20 cellular contexts compared by ENCODE assay signal in genomic region chr18:79677221-79677620, GRCh38. TPM values are rescaled to one million over a fixed set of nuclear protein-coding genes. Genes with fewer than 3 reads are reported as not detected.
DNase-seq lines count a peak whose midpoint lies in the region; ATAC-seq and TF ChIP-seq lines count a peak whose summit lies in the region.
"Had no signal": no experiment of that assay in that cellular context is flagged by ENCODE, and none has a peak within 500 bp of the region (broad histone marks: within the 10 kb centered on the region; RNA-seq: fewer than 3 reads in every experiment).

No MANE protein-coding gene starts in this region.

- no peak for TF ChIP-seq EP300 in SK-N-SH (IDR thresholded peaks at IDR 0.05; ENCODE audit: borderline replicate concordance in 1 of 2, low read depth in 1 of 2, low read length in 1 of 2)

- peaks cover 36% of the 10 kb centered on the region for H3K79me2 ChIP-seq in SK-N-SH (ENCODE audit: insufficient read depth)
- H3K79me2 ChIP-seq in GM23248 (ENCODE audit: insufficient read depth), result peaks cover 43% of the 10 kb centered on the region

- H3K4me3 Mint-ChIP-seq in activated T-helper 2 cell treated with anti-CD3 and anti-CD28 coated beads, Interferon-gamma antibody, Interleukin-2, Interleukin-4, amounts not matched to agents 10 μg/mL and 5 μg/mL and 100 μg/mL, durations not matched to agents 14 hours and 24 hours and 36 hours (ENCODE audit: low read depth), result peak overlapping the region; percentile 92
- H3K4me3 Mint-ChIP-seq in nephron progenitor cell, result peak overlapping the region; percentile 42

- no peaks in the 10 kb centered on the region for H3K27me3 Mint-ChIP-seq in activated T-helper 2 cell treated with anti-CD3 and anti-CD28 coated beads, Interferon-gamma antibody, Interleukin-2, Interleukin-4, amounts not matched to agents 10 μg/mL and 5 μg/mL and 100 μg/mL, durations not matched to agents 14 hours and 24 hours and 36 hours (ENCODE audit: low read depth)
- H3K27me3 Mint-ChIP-seq in nephron progenitor cell (ENCODE audit: low read depth, poor library complexity), result no peaks in the 10 kb centered on the region

- H3K36me3 Mint-ChIP-seq in activated T-helper 2 cell treated with anti-CD3 and anti-CD28 coated beads, Interferon-gamma antibody, Interleukin-2, Interleukin-4, amounts not matched to agents 10 μg/mL and 5 μg/mL and 100 μg/mL, durations not matched to agents 14 hours and 24 hours and 36 hours (ENCODE audit: low read depth), result peaks cover 42% of the 10 kb centered on the region
- H3K36me3 Mint-ChIP-seq in nephron progenitor cell (ENCODE audit: low read depth), result peaks cover 27% of the 10 kb centered on the region

- H3K27me3 ChIP-seq in SK-N-SH (ENCODE audit: insufficient read depth) (no peaks in the 10 kb centered on the region), GM23248 (replicated peaks; ENCODE audit: insufficient read depth) (no peaks in the 10 kb centered on the region), left lung (no peaks in the 10 kb centered on the region)
- H3K27me3 ChIP-seq: foreskin keratinocyte had no signal

- H3K4me2 ChIP-seq in SK-N-SH, result 0 out of 2 replicates have a peak overlapping the region, but pooled peaks have one; percentile 76
- H3K4me2 ChIP-seq in GM23248 (ENCODE audit: unreplicated experiment), result peak overlapping the region; percentile 7

- intact Hi-C loops in activated T-helper 2 cell treated with anti-CD3 and anti-CD28 coated beads, Interferon-gamma antibody, Interleukin-2, Interleukin-4, amounts not matched to agents 10 μg/mL and 5 μg/mL and 100 μg/mL, durations not matched to agents 14 hours and 24 hours and 36 hours (cut with micrococcal nuclease), result no loop called here
- intact Hi-C loops in left lung (cut with DNase I), result no loop called here

- in situ Hi-C loops in GM23248 (cut with MboI), result no loop called here

- H3K9me3 ChIP-seq in SK-N-SH (no peaks in the 10 kb centered on the region), GM23248 (ENCODE audit: low read depth) (no peaks in the 10 kb centered on the region), left lung (no peaks in the 10 kb centered on the region)
- H3K9me3 ChIP-seq: left ventricle myocardium inferior had no signal

- H3K4me1 ChIP-seq in SK-N-SH (ENCODE audit: control insufficient read depth in 1 of 2, insufficient read depth in 2 of 2, low read depth in 1 of 2, low read length in 1 of 2), result peaks cover 5 to 42% of the 10 kb centered on the region in 2 experiments; a peak in 3 of 4 replicates
- peaks cover 5% of the 10 kb centered on the region for H3K4me1 ChIP-seq in GM23248 (ENCODE audit: insufficient read depth)
- H3K4me1 ChIP-seq in left lung, result peaks cover 18 to 39% of the 10 kb centered on the region in 2 donors
- H3K4me1 ChIP-seq: foreskin keratinocyte had no signal

- peaks cover 39% of the 10 kb centered on the region for H3K4me1 Mint-ChIP-seq in activated T-helper 2 cell treated with anti-CD3 and anti-CD28 coated beads, Interferon-gamma antibody, Interleukin-2, Interleukin-4, amounts not matched to agents 10 μg/mL and 5 μg/mL and 100 μg/mL, durations not matched to agents 14 hours and 24 hours and 36 hours (ENCODE audit: low read depth)
- peaks cover 38% of the 10 kb centered on the region for H3K4me1 Mint-ChIP-seq in nephron progenitor cell

- H3K9me2 ChIP-seq in SK-N-SH (no peaks in the 10 kb centered on the region), GM23248 (ENCODE audit: insufficient read depth) (no peaks in the 10 kb centered on the region)

- H3K36me3 ChIP-seq in SK-N-SH (replicated peaks in 1 of 2; ENCODE audit: control insufficient read depth in 1 of 2, insufficient read depth in 2 of 2, low read length in 1 of 2), result peaks cover 5 to 10% of the 10 kb centered on the region in 2 experiments
- no peaks in the 10 kb centered on the region for H3K36me3 ChIP-seq in GM23248 (ENCODE audit: low read depth)
- H3K36me3 ChIP-seq in left lung, result no peaks in the 10 kb centered on the region

- no peaks in the 10 kb centered on the region for H3K9me3 Mint-ChIP-seq in activated T-helper 2 cell treated with anti-CD3 and anti-CD28 coated beads, Interferon-gamma antibody, Interleukin-2, Interleukin-4, amounts not matched to agents 10 μg/mL and 5 μg/mL and 100 μg/mL, durations not matched to agents 14 hours and 24 hours and 36 hours
- H3K9me3 Mint-ChIP-seq in nephron progenitor cell, result no peaks in the 10 kb centered on the region
- H3K9me3 Mint-ChIP-seq: activated CD4-positive, alpha-beta T cell treated with anti-CD3 and anti-CD28 coated beads, Interleukin-2, amount 10 ng/mL, durations not matched to agents 24 days and 14 days; activated T-cell treated with anti-CD3 and anti-CD28 coated beads, Interleukin-2, amount 50 U/mL, for 4 hours had no signal

- H3K9ac ChIP-seq in SK-N-SH (no peak overlapping the region), GM23248 (peak overlapping the region; percentile 96; the same call in 1 of the 2 replicates)

- CTCF ChIA-PET in SK-N-SH (lab: Yijun Ruan, JAX) (no interaction called here), RWPE1 (lab: Yijun Ruan, JAX) (no interaction called here)

- ATAC-seq in SK-N-SH treated with all-trans-retinoic acid at 6 μM for 48 hours (no peak), GM21528 (IDR thresholded peaks at IDR 0.05; ENCODE audit: low FRiP score, unreplicated experiment) (no peak), left lung (no peak)
- ATAC-seq: activated T-cell treated with anti-CD3 and anti-CD28 coated beads, Interleukin-2, amount 50 U/mL, for 4 hours; foreskin keratinocyte had no signal

- H3F3A ChIP-seq in SK-N-SH (replicated peaks; ENCODE audit: insufficient read depth), result no peaks in the 10 kb centered on the region
- no peaks in the 10 kb centered on the region for H3F3A ChIP-seq in GM23248 (ENCODE audit: insufficient read depth)

- no peak for DNase-seq in SK-N-SH
- peak; percentile 6 for DNase-seq in GM23248
- DNase-seq in activated T-helper 2 cell treated with anti-CD3 and anti-CD28 coated beads, Interferon-gamma antibody, Interleukin-2, Interleukin-4, amounts not matched to agents 10 μg/mL and 5 μg/mL and 100 μg/mL, durations not matched to agents 14 hours and 24 hours and 36 hours (ENCODE audit: low spot score), result no peak
- no peak for DNase-seq in nephron progenitor cell
- no peak for DNase-seq in left lung
- DNase-seq in RWPE1 (ENCODE audit: low spot score), result no peak
- DNase-seq: 8988T; activated CD4-positive, alpha-beta T cell treated with anti-CD3 and anti-CD28 coated beads, Interleukin-2, amount 10 ng/mL, durations not matched to agents 24 days and 14 days; activated T-cell treated with anti-CD3 and anti-CD28 coated beads, Interleukin-2, amount 50 U/mL, for 4 hours; amygdala; C1 segment of cervical spinal cord; foreskin keratinocyte; Kasumi-1; left ventricle myocardium inferior; NCI-H446 treated with DMSO at 0.1 percent for 48 hours; SHP77 treated with DMSO at 0.1 percent for 48 hours; stimulated activated naive CD4-positive, alpha-beta T cell treated with Interleukin-2 at 50 U/mL for 16 hours; T-helper 9 cell had no signal

- H3K27ac Mint-ChIP-seq in activated T-helper 2 cell treated with anti-CD3 and anti-CD28 coated beads, Interferon-gamma antibody, Interleukin-2, Interleukin-4, amounts not matched to agents 10 μg/mL and 5 μg/mL and 100 μg/mL, durations not matched to agents 14 hours and 24 hours and 36 hours, result no peak overlapping the region
- no peak overlapping the region for H3K27ac Mint-ChIP-seq in nephron progenitor cell
- H3K27ac Mint-ChIP-seq: activated CD4-positive, alpha-beta T cell treated with anti-CD3 and anti-CD28 coated beads, Interleukin-2, amount 10 ng/mL, durations not matched to agents 24 days and 14 days had no signal

- no peak overlapping the region for H2AFZ ChIP-seq in SK-N-SH (ENCODE audit: low read depth)
- H2AFZ ChIP-seq in GM23248, result no peak overlapping the region

- H3K27ac ChIP-seq in SK-N-SH (ENCODE audit: low read depth in 2 of 2, low read length in 1 of 2) (no peak overlapping the region), GM23248 (no peak overlapping the region), left lung (no peak overlapping the region), RWPE1 (no peak overlapping the region)
- H3K27ac ChIP-seq: foreskin keratinocyte had no signal

- H4K20me1 ChIP-seq in SK-N-SH (ENCODE audit: insufficient read depth) (peaks cover 20% of the 10 kb centered on the region), GM23248 (ENCODE audit: insufficient read depth) (no peaks in the 10 kb centered on the region)

- POLR2A ChIA-PET in SK-N-SH (lab: Yijun Ruan, JAX) (no interaction called here), RWPE1 (lab: Yijun Ruan, JAX; ENCODE audit: low non-redundant PET) (no interaction called here)

- TF ChIP-seq CTCF in SK-N-SH (IDR thresholded peaks at IDR 0.05), result no peak
- no peak for TF ChIP-seq CTCF in nephron progenitor cell (IDR thresholded peaks at IDR 0.05)
- TF ChIP-seq CTCF in left lung (IDR thresholded peaks at IDR 0.05), result no peak
- no peak for TF ChIP-seq CTCF in RWPE1 (conservative IDR thresholded peaks at IDR 0.05; ENCODE audit: low read depth)

- WGBS in SK-N-SH (ENCODE audit: low lambda C conversion rate), result 88% methylated on average over 6 of the region's 6 CpGs
- WGBS in GM23248 (ENCODE audit: low coverage in 1 of 2, low lambda C conversion rate in 2 of 2, missing lambda C conversion rate in 2 of 2), 2 experiments, result 84% methylated on average over 6 of the region's 6 CpGs

- TF ChIP-seq RAD21 in SK-N-SH (IDR thresholded peaks at IDR 0.05; ENCODE audit: low read length), result no peak

- no peak overlapping the region for H3K4me3 ChIP-seq in SK-N-SH (ENCODE audit: low read depth in 2 of 2, low read length in 1 of 2)
- H3K4me3 ChIP-seq in GM23248, result no peak overlapping the region
- no peak overlapping the region for H3K4me3 ChIP-seq in left lung

TF ChIP-seq in SK-N-SH treated with all-trans-retinoic acid at 6 μM for 48 hours, 23 proteins besides CTCF, POLR2A, EP300 and RAD21 (continues in another document):
- TF ChIP-seq ZNF8 (CRISPR knock-in tag; IDR thresholded peaks at IDR 0.05) (no peak), ZNF565 (CRISPR knock-in tag; conservative IDR thresholded peaks at IDR 0.05; ENCODE audit: low read depth) (no peak)

RNA-seq across cellular contexts. Expression of gene CTDP1, which starts 2.4 kb away (rescaled TPM):
- 11.9 and 15.6 TPM in 2 replicates for polyA plus RNA-seq in SK-N-SH (2012; rRNA removed)
- 6.9 and 9.3 TPM in 2 replicates for polyA plus RNA-seq in SK-N-SH (2012; cell fraction: cytosol; rRNA removed)
- 26.6 and 34.8 TPM in 2 replicates for polyA plus RNA-seq in SK-N-SH (2012; cell fraction: nucleus; rRNA removed)
- 21.1 and 26.0 TPM in 2 replicates for total RNA-seq in GM23248 (2014; rRNA removed; shearing (Covaris generic))
- 6.7 and 7.6 TPM in 2 replicates for polyA plus RNA-seq in GM23248 (2016; fragmentation: Nextera tagmentation; extraction: Ambion mirVana)
- total RNA-seq in activated T-helper 2 cell treated with anti-CD3 and anti-CD28 coated beads, Interferon-gamma antibody, Interleukin-2, Interleukin-4, amounts not matched to agents 10 μg/mL and 5 μg/mL and 100 μg/mL, durations not matched to agents 14 hours and 24 hours and 36 hours, result 42.0 and 43.3 TPM in 2 replicates
- 10 to 100 TPM; 18.5 to 24.4 TPM for total RNA-seq in left lung
